8 cellular contexts compared by ENCODE assay signal in the genomic region with DNA sequence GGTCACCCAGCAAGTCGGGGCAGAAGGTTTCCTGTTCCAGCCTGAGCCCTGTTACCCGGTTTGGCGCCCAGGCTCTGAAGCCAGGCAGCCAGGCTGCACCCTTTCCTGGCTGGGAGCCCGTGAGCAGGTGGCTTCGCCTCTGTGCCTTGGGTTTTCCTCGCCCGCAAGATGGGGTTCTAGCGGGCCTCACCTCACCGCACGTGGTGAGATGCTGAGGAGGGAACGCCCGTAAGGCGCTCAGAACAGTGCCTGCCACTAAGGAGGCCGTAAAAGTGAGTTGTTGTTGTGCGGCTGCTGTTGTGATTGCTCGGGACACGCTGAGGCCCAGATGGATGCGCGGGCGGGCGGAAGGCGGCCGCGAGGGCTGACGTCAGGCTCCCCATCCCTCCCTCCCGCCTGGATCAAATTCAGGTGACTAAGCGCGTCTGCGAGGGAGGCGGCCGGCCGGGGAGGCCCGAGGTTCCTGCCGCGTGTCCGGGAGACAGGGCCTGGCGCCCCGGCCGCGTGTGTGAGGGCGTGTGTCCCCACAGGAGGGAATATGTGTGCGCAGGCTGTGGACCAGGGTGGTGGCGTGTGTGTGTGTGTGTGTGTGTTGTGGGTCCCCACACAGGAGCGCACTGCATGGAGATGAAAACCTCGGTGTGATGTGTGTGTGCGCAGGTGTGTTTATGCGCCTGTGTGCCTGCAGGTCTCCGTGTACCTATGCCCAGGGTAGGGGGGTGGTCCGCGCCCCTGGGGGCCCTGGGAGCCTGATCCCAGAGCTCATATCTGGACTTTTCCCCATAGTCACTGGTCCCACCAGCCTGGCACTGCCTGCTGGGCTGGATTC. TPM values are rescaled to one million over a fixed set of nuclear protein-coding genes. Genes with fewer than 3 reads are reported as not detected.
DNase-seq lines count a peak whose midpoint lies in the region; ATAC-seq, FAIRE-seq and TF ChIP-seq lines count a peak whose summit lies in the region.

No MANE protein-coding gene starts in this region.

- TF ChIP-seq POLR2A in HepG2 (IDR thresholded peaks at IDR 0.05; ENCODE audit: insufficient read depth in 1 of 2, low read depth in 2 of 2, low read length in 2 of 2) (no peak), spleen (IDR thresholded peaks at IDR 0.05) (no peak)

- peaks cover 9% of the 10 kb centered on the region for H3F3A ChIP-seq in neural progenitor cell (ENCODE audit: low read depth)

- TF ChIP-seq CTCF in neural progenitor cell (IDR thresholded peaks at IDR 0.05) (no peak), HepG2 (CRISPR knock-in tag; IDR thresholded peaks at IDR 0.05) (no peak), spleen (IDR thresholded peaks at IDR 0.05 in 8 of 11, conservative IDR thresholded peaks at IDR 0.05 in 3 of 11) (no peak)

- BruUV-seq in HepG2 (replicated peaks; lab: Mats Ljungman, UMichigan) = no TSS peak

- POLR2A ChIA-PET in HepG2 (lab: Yijun Ruan, JAX) = no interaction called here

- in situ Hi-C loops in HepG2 (cut with HindIII; ENCODE audit: extremely low pct_ligation_motif_present, low pct_unique_long_range_greater_than_20kb) = no loop called here

- 91% methylated on average over 43 of the region's 50 CpGs for WGBS in HepG2 (ENCODE audit: low lambda C conversion rate)
- 81 to 93% (median 86%) methylated on average over 45 to 50 of the region's 50 CpGs for WGBS in spleen, 5 donors

- H3K27ac ChIP-seq in neural progenitor cell (no peak overlapping the region), HepG2 (ENCODE audit: extremely low read length, insufficient read depth, low read length) (no peak overlapping the region), spleen (peak overlapping the region in 3 of 8 donors; percentile 89 to 95 (median 89))

- no peaks in the 10 kb centered on the region for H3K79me2 ChIP-seq in neural progenitor cell (ENCODE audit: low read depth)
- H3K79me2 ChIP-seq in HepG2 (ENCODE audit: insufficient read depth, low read length) = no peaks in the 10 kb centered on the region

- H3K4me2 ChIP-seq in neural progenitor cell (peak overlapping the region; percentile 24), HepG2 (ENCODE audit: low read depth, low read length) (no peak overlapping the region)

- H2AFZ ChIP-seq in neural progenitor cell (replicated peaks) = no peak overlapping the region
- no peak overlapping the region for H2AFZ ChIP-seq in HepG2 (ENCODE audit: low read length)

- intact Hi-C loops in HepG2 (cut with micrococcal nuclease; ENCODE audit: unreplicated experiment) (no loop called here), spleen (cut with DNase I; ENCODE audit: low total_unique reads) (no loop called here)

- peaks cover 33% of the 10 kb centered on the region for H3K4me1 Mint-ChIP-seq in neural progenitor cell

- H3K27me3 ChIP-seq in neural progenitor cell (peaks cover 10% of the 10 kb centered on the region), HepG2 (ENCODE audit: control insufficient read depth in 1 of 2, insufficient read depth in 2 of 2, low read length in 2 of 2) (no peaks in the 10 kb centered on the region), spleen (replicated peaks in 1 of 7) (no peaks in the 10 kb centered on the region)

- peaks cover 2% of the 10 kb centered on the region for H3K36me3 Mint-ChIP-seq in neural progenitor cell

- H3K4me1 ChIP-seq in neural progenitor cell (peaks cover 17% of the 10 kb centered on the region), HepG2 (ENCODE audit: insufficient read depth, low read length) (peaks cover 14% of the 10 kb centered on the region), spleen (peaks cover 17 to 82% (median 51%) of the 10 kb centered on the region in 6 donors)

- H3K9me3 ChIP-seq in neural progenitor cell (ENCODE audit: low read depth) = no peaks in the 10 kb centered on the region
- no peaks in the 10 kb centered on the region for H3K9me3 ChIP-seq in HepG2 (ENCODE audit: low read length)
- no peaks in the 10 kb centered on the region for H3K9me3 ChIP-seq in spleen

- peak; percentile 2 for DNase-seq in GDM1 (lab: John Stamatoyannopoulos, UW)
- DNase-seq in NCI-H774 (lab: John Stamatoyannopoulos, UW) = peak; percentile 11
- peak; percentile 68 for DNase-seq in neural progenitor cell (ENCODE audit: low spot score)
- DNase-seq in activated CD8-positive, alpha-beta memory T cell treated with anti-CD3 and anti-CD28 coated beads, Interleukin-2, amount 50 U/mL, for 4 hours = no peak
- DNase-seq in HepG2 (ENCODE audit: low spot score) = no peak
- DNase-seq in spleen = no peak

- H3K4me3 ChIP-seq in neural progenitor cell (no peak overlapping the region), HepG2 (replicated peaks in 1 of 3; ENCODE audit: insufficient read depth in 1 of 3, low read depth in 2 of 3, low read length in 3 of 3) (no peak overlapping the region), spleen (no peak overlapping the region)

- FAIRE-seq in HepG2 (lab: Jason Lieb, UNC) = no peak

- CTCF ChIA-PET in HepG2 (lab: Yijun Ruan, JAX; ENCODE audit: low intra/inter-chr PET ratio, low total read pairs) = no interaction called here

- H4K20me1 ChIP-seq in neural progenitor cell (ENCODE audit: low read depth) (peaks cover 20% of the 10 kb centered on the region), HepG2 (ENCODE audit: insufficient read depth, low read length) (no peaks in the 10 kb centered on the region)

- no peak overlapping the region for H3K9ac ChIP-seq in neural progenitor cell
- no peak overlapping the region for H3K9ac ChIP-seq in HepG2 (ENCODE audit: insufficient read depth, low read depth, low read length)

- TF ChIP-seq EP300 in HepG2 (IDR thresholded peaks at IDR 0.05; ENCODE audit: low read depth in 2 of 2, low read length in 2 of 2) (no peak), HepG2 (CRISPR knock-in tag; IDR thresholded peaks at IDR 0.05; ENCODE audit: borderline replicate concordance) (no peak)

- H3K9me3 Mint-ChIP-seq in neural progenitor cell = no peaks in the 10 kb centered on the region

- no peak overlapping the region for H3K27ac Mint-ChIP-seq in neural progenitor cell

- peaks cover 10% of the 10 kb centered on the region for H3K27me3 Mint-ChIP-seq in neural progenitor cell (ENCODE audit: insufficient read depth, low read depth)

- TF ChIP-seq RAD21 in HepG2 (CRISPR knock-in tag; IDR thresholded peaks at IDR 0.05) = no peak

- H3K36me3 ChIP-seq in neural progenitor cell (no peaks in the 10 kb centered on the region), HepG2 (replicated peaks in 1 of 2; ENCODE audit: control insufficient read depth in 1 of 2, insufficient read depth in 2 of 2, low read length in 2 of 2) (no peaks in the 10 kb centered on the region; a peak in 1 of 5 replicates), spleen (peaks cover 0 to 22% (median 0%) of the 10 kb centered on the region in 6 donors)

- ATAC-seq in esophagus mucosa (peak; percentile 62), HepG2 (no peak)
- no peak for ATAC-seq in activated CD4-positive, CD25-positive, alpha-beta regulatory T cell treated with anti-CD3 and anti-CD28 coated beads, Interleukin-2, amount 50 U/mL, for 24 hours

- no peak overlapping the region for H3K4me3 Mint-ChIP-seq in neural progenitor cell

RNA-seq across cellular contexts. Expression of a gene that starts 4.3 kb away (rescaled TPM):
- total RNA-seq in esophagus mucosa = 4.2 TPM
- 2.9 and 6.4 TPM in 2 replicates for total RNA-seq in neural progenitor cell (ENCODE audit: low replicate concordance)
- 0.83 and 1.5 TPM in 2 replicates for total RNA-seq in HepG2 (2016; rRNA removed; fragmentation: Illumina TruSeq; extraction: Trizol)
- 0.09 and 0.20 TPM in 2 replicates for total RNA-seq in HepG2 (2016; cell fraction: cytosol; rRNA removed; fragmentation: Illumina TruSeq; extraction: Trizol; ENCODE audit: low read depth)
- total RNA-seq in HepG2 (2016; cell fraction: insoluble cytoplasmic fraction; rRNA removed; fragmentation: Illumina TruSeq; extraction: Trizol) = 0.85 and 1.3 TPM in 2 replicates
- 0.62 and 0.65 TPM in 2 replicates for total RNA-seq in HepG2 (2016; cell fraction: membrane; rRNA removed; fragmentation: Illumina TruSeq; extraction: Trizol)
- 1.3 and 1.8 TPM in 2 replicates for total RNA-seq in HepG2 (2016; cell fraction: nucleus; rRNA removed; fragmentation: Illumina TruSeq; extraction: Trizol)
- 1.6 and 2.1 TPM in 2 replicates for polyA plus RNA-seq in HepG2 (2011; rRNA removed)
- 1.1 TPM in 2 replicates for polyA plus RNA-seq in HepG2 (2011; cell fraction: cytosol; rRNA removed)
- 6.4 and 7.0 TPM in 2 replicates for polyA plus RNA-seq in HepG2 (2011; cell fraction: nucleus; rRNA removed)
- polyA plus RNA-seq in HepG2 (2012) = 1.1 and 1.4 TPM in 2 replicates
- polyA plus RNA-seq in HepG2 (2016; cell fraction: cytosol; fragmentation: Illumina TruSeq; extraction: Trizol; ENCODE audit: low read depth) = 0.11 and 0.17 TPM in 2 replicates
- polyA plus RNA-seq in HepG2 (2016; cell fraction: insoluble cytoplasmic fraction; fragmentation: Illumina TruSeq; extraction: Trizol; ENCODE audit: low read depth) = 0.91 and 0.97 TPM in 2 replicates
- polyA plus RNA-seq in HepG2 (2016; cell fraction: membrane; fragmentation: Illumina TruSeq; extraction: Trizol; ENCODE audit: low read depth) = 0.35 and 0.49 TPM in 2 replicates
- 3.4 and 4.1 TPM in 2 replicates for polyA plus RNA-seq in HepG2 (2016; cell fraction: nucleus; fragmentation: Illumina TruSeq; extraction: Trizol; ENCODE audit: insufficient read depth, low read depth)
- polyA minus RNA-seq in HepG2 (2011; rRNA and poly(A)+ RNA removed; ENCODE audit: low replicate concordance) = 2.5 and 40.0 TPM in 2 replicates
- 0.20 and 0.62 TPM in 2 replicates for polyA minus RNA-seq in HepG2 (2011; cell fraction: cytosol; rRNA and poly(A)+ RNA removed)
- polyA minus RNA-seq in HepG2 (2011; cell fraction: nucleus; rRNA and poly(A)+ RNA removed) = 1.5 and 2.2 TPM in 2 replicates
- 10 to 100 TPM in 2 of 7 donors, 1 to 10 TPM in 5; 7.7 to 13.0 (median 8.8) TPM for total RNA-seq in spleen
- polyA plus RNA-seq in spleen = 10 to 100 TPM in 1 of 3 donors, 1 to 10 TPM in 2; 5.2 to 10.0 (median 10.0) TPM

RNA-seq across cellular contexts. Expression of a gene that starts 27.7 kb away (rescaled TPM):
- 0.68 TPM for total RNA-seq in esophagus mucosa
- total RNA-seq in neural progenitor cell (ENCODE audit: low replicate concordance) = not detected in 2 replicates
- total RNA-seq in HepG2 (2016; rRNA removed; fragmentation: Illumina TruSeq; extraction: Trizol) = 0.04 TPM in 1 of 2 replicates, not detected in the other
- not detected in 2 replicates for total RNA-seq in HepG2 (2016; cell fraction: cytosol; rRNA removed; fragmentation: Illumina TruSeq; extraction: Trizol; ENCODE audit: low read depth)
- total RNA-seq in HepG2 (2016; cell fraction: insoluble cytoplasmic fraction; rRNA removed; fragmentation: Illumina TruSeq; extraction: Trizol) = 0.04 TPM in 1 of 2 replicates, not detected in the other
- total RNA-seq in HepG2 (2016; cell fraction: membrane; rRNA removed; fragmentation: Illumina TruSeq; extraction: Trizol) = not detected in 2 replicates
- 0.12 TPM in 1 of 2 replicates, not detected in the other for total RNA-seq in HepG2 (2016; cell fraction: nucleus; rRNA removed; fragmentation: Illumina TruSeq; extraction: Trizol)
- polyA plus RNA-seq in HepG2 (2011; rRNA removed) = 0.50 and 0.84 TPM in 2 replicates
- polyA plus RNA-seq in HepG2 (2011; cell fraction: cytosol; rRNA removed) = 0.12 and 0.33 TPM in 2 replicates
- 2.2 and 2.3 TPM in 2 replicates for polyA plus RNA-seq in HepG2 (2011; cell fraction: nucleus; rRNA removed)
- 0.20 and 0.44 TPM in 2 replicates for polyA plus RNA-seq in HepG2 (2012)
- not detected in 2 replicates for polyA plus RNA-seq in HepG2 (2016; cell fraction: cytosol; fragmentation: Illumina TruSeq; extraction: Trizol; ENCODE audit: low read depth)
- polyA plus RNA-seq in HepG2 (2016; cell fraction: insoluble cytoplasmic fraction; fragmentation: Illumina TruSeq; extraction: Trizol; ENCODE audit: low read depth) = not detected in 2 replicates
- polyA plus RNA-seq in HepG2 (2016; cell fraction: membrane; fragmentation: Illumina TruSeq; extraction: Trizol; ENCODE audit: low read depth) = not detected in 2 replicates
- 0.15 TPM in 1 of 2 replicates, not detected in the other for polyA plus RNA-seq in HepG2 (2016; cell fraction: nucleus; fragmentation: Illumina TruSeq; extraction: Trizol; ENCODE audit: insufficient read depth, low read depth)
- 0.19 and 0.34 TPM in 2 replicates for polyA minus RNA-seq in HepG2 (2011; rRNA and poly(A)+ RNA removed; ENCODE audit: low replicate concordance)
- polyA minus RNA-seq in HepG2 (2011; cell fraction: cytosol; rRNA and poly(A)+ RNA removed) = 0.18 TPM in 1 of 2 replicates, not detected in the other
- polyA minus RNA-seq in HepG2 (2011; cell fraction: nucleus; rRNA and poly(A)+ RNA removed) = 0.39 and 0.62 TPM in 2 replicates
- total RNA-seq in spleen = 10 to 100 TPM; 16.8 to 46.3 (median 23.1) TPM
- 10 to 100 TPM in 2 of 3 donors, 1 to 10 TPM in 1; 9.2 to 22.0 (median 10.3) TPM for polyA plus RNA-seq in spleen

RNA-seq across cellular contexts. Expression of a gene that starts 42.5 kb away (rescaled TPM):
- total RNA-seq in esophagus mucosa (14.9 TPM), neural progenitor cell (ENCODE audit: low replicate concordance) (55.7 and 72.4 TPM in 2 replicates), HepG2 (2016; rRNA removed; fragmentation: Illumina TruSeq; extraction: Trizol) (20.6 and 24.8 TPM in 2 replicates), spleen (10 to 100 TPM; 24.9 to 43.9 (median 39.8) TPM)
- total RNA-seq in HepG2 (2016; cell fraction: cytosol; rRNA removed; fragmentation: Illumina TruSeq; extraction: Trizol; ENCODE audit: low read depth) = 3.9 and 4.8 TPM in 2 replicates
- total RNA-seq in HepG2 (2016; cell fraction: insoluble cytoplasmic fraction; rRNA removed; fragmentation: Illumina TruSeq; extraction: Trizol) = 21.8 and 23.5 TPM in 2 replicates
- 7.8 and 9.5 TPM in 2 replicates for total RNA-seq in HepG2 (2016; cell fraction: membrane; rRNA removed; fragmentation: Illumina TruSeq; extraction: Trizol)
- total RNA-seq in HepG2 (2016; cell fraction: nucleus; rRNA removed; fragmentation: Illumina TruSeq; extraction: Trizol) = 30.1 and 35.2 TPM in 2 replicates
- polyA plus RNA-seq in HepG2 (2011; rRNA removed) (16.6 and 19.5 TPM in 2 replicates), spleen (10 to 100 TPM; 13.0 to 22.8 (median 20.6) TPM)
- 4.6 and 5.5 TPM in 2 replicates for polyA plus RNA-seq in HepG2 (2011; cell fraction: cytosol; rRNA removed)
- polyA plus RNA-seq in HepG2 (2011; cell fraction: nucleus; rRNA removed) = 27.4 and 36.6 TPM in 2 replicates
- 22.5 and 26.0 TPM in 2 replicates for polyA plus RNA-seq in HepG2 (2012)
- polyA plus RNA-seq in HepG2 (2016; cell fraction: cytosol; fragmentation: Illumina TruSeq; extraction: Trizol; ENCODE audit: low read depth) = 1.2 and 1.9 TPM in 2 replicates
- 22.8 and 23.0 TPM in 2 replicates for polyA plus RNA-seq in HepG2 (2016; cell fraction: insoluble cytoplasmic fraction; fragmentation: Illumina TruSeq; extraction: Trizol; ENCODE audit: low read depth)
- 4.1 and 4.3 TPM in 2 replicates for polyA plus RNA-seq in HepG2 (2016; cell fraction: membrane; fragmentation: Illumina TruSeq; extraction: Trizol; ENCODE audit: low read depth)
- 77.0 and 80.1 TPM in 2 replicates for polyA plus RNA-seq in HepG2 (2016; cell fraction: nucleus; fragmentation: Illumina TruSeq; extraction: Trizol; ENCODE audit: insufficient read depth, low read depth)
- 8.7 and 10.7 TPM in 2 replicates for polyA minus RNA-seq in HepG2 (2011; rRNA and poly(A)+ RNA removed; ENCODE audit: low replicate concordance)
- polyA minus RNA-seq in HepG2 (2011; cell fraction: cytosol; rRNA and poly(A)+ RNA removed) = 3.4 and 5.1 TPM in 2 replicates
- 42.4 and 49.2 TPM in 2 replicates for polyA minus RNA-seq in HepG2 (2011; cell fraction: nucleus; rRNA and poly(A)+ RNA removed)

Comparison
In these comparisons a context has a peak if more than half of its experiments do, and no peak if none do; other contexts are left out.
1. DNase-seq: peak in GDM1 (single experiment), NCI-H774 (single experiment) and neural progenitor cell (single experiment); none in activated CD8-positive, alpha-beta memory T cell treated with anti-CD3 and anti-CD28 coated beads, Interleukin-2, amount 50 U/mL, for 4 hours (single experiment), HepG2 (single experiment) and spleen (single experiment).
2. RNA of a gene that starts 27.7 kb away (total RNA-seq): 16.8 to 46.3 TPM in spleen; 0.68 TPM in esophagus mucosa (single experiment), 0.04 to 0.12 TPM in HepG2 and not detected in neural progenitor cell; every median in the first group is over 10 times any median in the second.